Comparison of ENCODE assay signal across 28 cellular contexts in genomic region chr7:34463830-34464229, GRCh38.
DNase-seq lines count a peak whose midpoint lies in the region; ATAC-seq, FAIRE-seq and TF ChIP-seq lines count a peak whose summit lies in the region.
"Had no signal": no experiment of that assay in that cellular context is flagged by ENCODE, and none has a peak within 500 bp of the region (broad histone marks: within the 10 kb centered on the region; RNA-seq: fewer than 3 reads in every experiment).

No MANE protein-coding gene starts in this region.

- H3K36me3 ChIP-seq in PC-9 (ENCODE audit: low read depth) = no peaks in the 10 kb centered on the region
- H3K36me3 ChIP-seq: BLaER1, tibial nerve had no signal

- no peak for TF ChIP-seq CTCF in PC-9 (conservative IDR thresholded peaks at IDR 0.05)
- no peak for TF ChIP-seq CTCF in foreskin keratinocyte (conservative IDR thresholded peaks at IDR 0.05)
- TF ChIP-seq CTCF in endothelial cell (IDR thresholded peaks at IDR 0.05; ENCODE audit: unreplicated experiment) = no peak

- H3K4me2 ChIP-seq in PC-9 = no peak overlapping the region
- H3K4me2 ChIP-seq: BLaER1 had no signal

- H3K79me2 ChIP-seq in PC-9 (ENCODE audit: low read depth) = no peaks in the 10 kb centered on the region

- peaks cover 11% of the 10 kb centered on the region; the same call in 1 of the 2 replicates for H3K4me1 ChIP-seq in PC-9 (replicated peaks; ENCODE audit: insufficient read depth)
- H3K4me1 ChIP-seq in foreskin keratinocyte = peaks cover 15% of the 10 kb centered on the region
- H3K4me1 ChIP-seq: BLaER1, tibial nerve had no signal

- DNase-seq in SIG-M5 treated with dmso at 0.1 percent for 504 hours (lab: John Stamatoyannopoulos, UW; ENCODE audit: unreplicated experiment) (peak; percentile 42), SIG-M5 (lab: John Stamatoyannopoulos, UW) (no peak), PC-9 (peak; percentile 39 to 64), foreskin keratinocyte (peak; percentile 97 to 99), urothelium cell line (ENCODE audit: low spot score) (peak; percentile 72), endothelial cell (ENCODE audit: low spot score) (no peak), NCI-H345 (lab: John Stamatoyannopoulos, UW) (no peak)
- no peak for DNase-seq in effector CD8-positive, alpha-beta T cell (lab: John Stamatoyannopoulos, UW)
- DNase-seq: activated CD4-positive, alpha-beta memory T cell treated with anti-CD3 and anti-CD28 coated beads for 36 hours; activated T-cell treated with anti-CD3 and anti-CD28 coated beads for 4 hours; effector CD4-positive, alpha-beta T cell; HCEC 1CT; mesenchymal stem cell; naive thymus-derived CD4-positive, alpha-beta T cell; NCI-H2029 treated with DMSO at 0.1 percent for 48 hours; NCI-H524; stimulated activated naive CD4-positive, alpha-beta T cell treated with Interleukin-2 at 50 U/mL for 16 hours had no signal

- H3K4me3 Mint-ChIP-seq in endothelial cell (ENCODE audit: unreplicated experiment) = no peak overlapping the region
- H3K4me3 Mint-ChIP-seq: activated CD4-positive, alpha-beta memory T cell treated with anti-CD3 and anti-CD28 coated beads for 36 hours; central memory CD8-positive, alpha-beta T cell; naive thymus-derived CD4-positive, alpha-beta T cell; T-helper 2 cell treated with Interferon-gamma antibody and Interleukin-4, amounts not matched to agents 5 μg/mL and 100 μg/mL, for 36 hours; WTC11 had no signal

- no peaks in the 10 kb centered on the region for H3K27me3 ChIP-seq in PC-9 (ENCODE audit: insufficient read depth, low read depth)
- H3K27me3 ChIP-seq in foreskin keratinocyte = no peaks in the 10 kb centered on the region
- H3K27me3 ChIP-seq: BLaER1, tibial nerve had no signal

- CTCF ChIA-PET in PC-9 (lab: Charles Lee) = interaction anchor here (0.6 kb wide), 1 partner anchor 319 kb away, joined by 3 read pairs; no protein-coding TSS in a partner anchor

- intact Hi-C loops in PC-9 (cut with micrococcal nuclease; ENCODE audit: unreplicated experiment) = no loop called here

- H3K4me1 Mint-ChIP-seq in endothelial cell (ENCODE audit: unreplicated experiment) = peaks cover 3% of the 10 kb centered on the region
- H3K4me1 Mint-ChIP-seq: central memory CD8-positive, alpha-beta T cell; naive thymus-derived CD4-positive, alpha-beta T cell; WTC11 had no signal

- no peak overlapping the region for H3K4me3 ChIP-seq in PC-9
- H3K4me3 ChIP-seq: BLaER1, K562, tibial nerve had no signal

- no peak overlapping the region for H3K27ac ChIP-seq in PC-9
- H3K27ac ChIP-seq in foreskin keratinocyte = peak overlapping the region; percentile 68
- H3K27ac ChIP-seq: 22Rv1, BLaER1, tibial nerve had no signal

- no peaks in the 10 kb centered on the region for H3K9me3 Mint-ChIP-seq in endothelial cell (ENCODE audit: unreplicated experiment)

- H3K36me3 Mint-ChIP-seq in endothelial cell (ENCODE audit: low read depth, unreplicated experiment) = no peaks in the 10 kb centered on the region
- H3K36me3 Mint-ChIP-seq: activated CD4-positive, alpha-beta memory T cell treated with anti-CD3 and anti-CD28 coated beads for 36 hours; naive thymus-derived CD4-positive, alpha-beta T cell; WTC11 had no signal

- H3K27me3 Mint-ChIP-seq in endothelial cell (ENCODE audit: unreplicated experiment) = peaks cover 1% of the 10 kb centered on the region
- H3K27me3 Mint-ChIP-seq: activated CD4-positive, alpha-beta memory T cell treated with anti-CD3 and anti-CD28 coated beads for 36 hours; central memory CD8-positive, alpha-beta T cell; naive thymus-derived CD4-positive, alpha-beta T cell had no signal

- POLR2A ChIA-PET in PC-9 (lab: Charles Lee; ENCODE audit: unreplicated experiment) = no interaction called here

- BruUV-seq in PC-9 (replicated peaks; lab: Mats Ljungman, UMichigan) = no TSS peak

- FAIRE-seq in urothelium cell line (lab: Jason Lieb, UNC) = peak; percentile 46
- FAIRE-seq: D721Med, GM12892, islet of Langerhans, K562 had no signal

- no peaks in the 10 kb centered on the region for H3F3A ChIP-seq in PC-9 (ENCODE audit: insufficient read depth, low read depth)

- no peaks in the 10 kb centered on the region for H3K9me2 ChIP-seq in PC-9 (ENCODE audit: insufficient read depth)

- H4K20me1 ChIP-seq in PC-9 (ENCODE audit: insufficient read depth) = no peaks in the 10 kb centered on the region
- H4K20me1 ChIP-seq: BLaER1 had no signal

- no peak overlapping the region for H3K27ac Mint-ChIP-seq in endothelial cell (ENCODE audit: unreplicated experiment)
- H3K27ac Mint-ChIP-seq: activated CD4-positive, alpha-beta memory T cell treated with anti-CD3 and anti-CD28 coated beads for 36 hours; naive thymus-derived CD4-positive, alpha-beta T cell; T-helper 2 cell treated with Interferon-gamma antibody and Interleukin-4, amounts not matched to agents 5 μg/mL and 100 μg/mL, for 36 hours; WTC11 had no signal

- H3K9me3 ChIP-seq in PC-9 (ENCODE audit: insufficient read depth, low read depth) = no peaks in the 10 kb centered on the region; the same call in 1 of the 2 replicates
- H3K9me3 ChIP-seq: BLaER1 had no signal

- H2AFZ ChIP-seq in PC-9 = no peak overlapping the region

- peak; percentile 100 for ATAC-seq in foreskin keratinocyte
- ATAC-seq: K562; naive thymus-derived CD4-positive, alpha-beta T cell; sciatic nerve; WTC11 had no signal

Comparison
In these comparisons a context has a peak if more than half of its experiments do, and no peak if none do; other contexts are left out.
1. DNase-seq: peak in SIG-M5 treated with dmso at 0.1 percent for 504 hours (single experiment), PC-9 (2 of 2), foreskin keratinocyte (2 of 2) and urothelium cell line (single experiment); none in SIG-M5 (single experiment), endothelial cell (single experiment), NCI-H345 (single experiment) and effector CD8-positive, alpha-beta T cell (single experiment).